1 cellular context compared by ENCODE assay signal in genomic region chr16:74606521-74607309, GRCh38.
TF ChIP-seq lines count a peak whose summit lies in the region.

Gene GLG1, minus strand, starts transcription at chr16:74607114. Its CDS starts 20 bp downstream, at chr16:74607094.

TF ChIP-seq in HepG2, 621 proteins besides CTCF, POLR2A, EP300 and RAD21 (continued from another document and continues in another):
- TF ChIP-seq NBN (conservative IDR thresholded peaks at IDR 0.05) (no peak), USF2 (IDR thresholded peaks at IDR 0.05; ENCODE audit: low read depth, low read length) (no peak), USF2 (CRISPR knock-in tag; IDR thresholded peaks at IDR 0.05; ENCODE audit: borderline replicate concordance) (no peak; the same call in 1 of the 2 replicates), U2AF1 (optimal IDR thresholded peaks at IDR 0.05; ENCODE audit: low read depth, low read length) (peak; percentile 87), IKZF4 (CRISPR knock-in tag; IDR thresholded peaks at IDR 0.05; ENCODE audit: borderline replicate concordance, low read depth, not compliant biosample characterization) (peak; percentile 36), GABPA (IDR thresholded peaks at IDR 0.05; ENCODE audit: low read depth, low read length) (no peak), GABPA (CRISPR knock-in tag; IDR thresholded peaks at IDR 0.05; ENCODE audit: low read depth) (no peak), SNAPC4 (CRISPR knock-in tag; IDR thresholded peaks at IDR 0.05) (peak; percentile 72; the same call in 1 of the 2 replicates), ZFP37 (CRISPR knock-in tag; IDR thresholded peaks at IDR 0.05; ENCODE audit: borderline replicate concordance) (peak; percentile 52; the same call in 1 of the 2 replicates), TCF7 (IDR thresholded peaks at IDR 0.05; ENCODE audit: low read depth) (no peak), ZNF224 (CRISPR knock-in tag; IDR thresholded peaks at IDR 0.05) (peak; percentile 70; the same call in 1 of the 2 replicates), ZNF362 (CRISPR knock-in tag; IDR thresholded peaks at IDR 0.05; ENCODE audit: borderline replicate concordance) (peak; percentile 65; the same call in 1 of the 2 replicates), ZNF816 (CRISPR knock-in tag; IDR thresholded peaks at IDR 0.05; ENCODE audit: borderline replicate concordance) (peak; percentile 92; the same call in 1 of the 2 replicates), SNAPC2 (CRISPR knock-in tag; IDR thresholded peaks at IDR 0.05) (no peak; the same call in 1 of the 2 replicates), SNAPC5 (CRISPR knock-in tag; IDR thresholded peaks at IDR 0.05; ENCODE audit: borderline replicate concordance) (no peak), ETV6 (CRISPR knock-in tag; conservative IDR thresholded peaks at IDR 0.05) (peak; percentile 89), ZNF274 (CRISPR knock-in tag; IDR thresholded peaks at IDR 0.05) (peak; percentile 93), PAX8 (CRISPR knock-in tag; IDR thresholded peaks at IDR 0.05; ENCODE audit: borderline replicate concordance) (0 out of 2 replicates have a peak, but pooled peaks have one; percentile 58), ZNF441 (CRISPR knock-in tag; IDR thresholded peaks at IDR 0.05; ENCODE audit: borderline replicate concordance) (peak; percentile 20; the same call in 1 of the 2 replicates), ZNF431 (CRISPR knock-in tag; IDR thresholded peaks at IDR 0.05; ENCODE audit: borderline replicate concordance, low read depth) (peak; percentile 34; the same call in 1 of the 2 replicates), HOMEZ (CRISPR knock-in tag; IDR thresholded peaks at IDR 0.05; ENCODE audit: low read depth) (peak; percentile 97), ZNF329 (CRISPR knock-in tag; IDR thresholded peaks at IDR 0.05; ENCODE audit: low read depth) (no peak), ZNF850 (CRISPR knock-in tag; conservative IDR thresholded peaks at IDR 0.05) (peak; percentile 90; the same call in 1 of the 2 replicates), FOSL2 (CRISPR knock-in tag; IDR thresholded peaks at IDR 0.05) (no peak; the same call in 1 of the 2 replicates), HOXA5 (CRISPR knock-in tag; IDR thresholded peaks at IDR 0.05) (peak; percentile 94), EHMT2 (IDR thresholded peaks at IDR 0.05; ENCODE audit: borderline replicate concordance, low read depth, low read length) (no peak), ZNF3 (CRISPR knock-in tag; IDR thresholded peaks at IDR 0.05) (no peak), ZEB1 (IDR thresholded peaks at IDR 0.05; ENCODE audit: insufficient replicate concordance, low read depth) (peak; percentile 18), SIX1 (CRISPR knock-in tag; IDR thresholded peaks at IDR 0.05; ENCODE audit: borderline replicate concordance) (no peak), ZNF276 (CRISPR knock-in tag; IDR thresholded peaks at IDR 0.05; ENCODE audit: low read depth) (no peak; the same call in 1 of the 2 replicates), ATF1 (CRISPR knock-in tag; IDR thresholded peaks at IDR 0.05) (no peak), ZNF331 (CRISPR knock-in tag; IDR thresholded peaks at IDR 0.05) (peak; percentile 85; the same call in 1 of the 2 replicates), REPIN1 (CRISPR knock-in tag; IDR thresholded peaks at IDR 0.05; ENCODE audit: borderline replicate concordance, low read depth) (0 out of 2 replicates have a peak, but pooled peaks have one; percentile 74), SETDB1 (CRISPR knock-in tag; IDR thresholded peaks at IDR 0.05; ENCODE audit: borderline replicate concordance) (no peak), PHF20 (CRISPR knock-in tag; IDR thresholded peaks at IDR 0.05) (0 out of 2 replicates have a peak, but pooled peaks have one; percentile 60), BCL3 (CRISPR knock-in tag; IDR thresholded peaks at IDR 0.05) (peak; percentile 85), ZNF574 (CRISPR knock-in tag; IDR thresholded peaks at IDR 0.05) (peak; percentile 90), ZNF143 (CRISPR knock-in tag; IDR thresholded peaks at IDR 0.05) (peak; percentile 62), GZF1 (CRISPR knock-in tag; IDR thresholded peaks at IDR 0.05) (peak; percentile 84; the same call in 1 of the 2 replicates), HMGXB3 (CRISPR knock-in tag; IDR thresholded peaks at IDR 0.05; ENCODE audit: borderline replicate concordance) (no peak)
